ENCODE assay signal across 36 cellular contexts in the genomic region with DNA sequence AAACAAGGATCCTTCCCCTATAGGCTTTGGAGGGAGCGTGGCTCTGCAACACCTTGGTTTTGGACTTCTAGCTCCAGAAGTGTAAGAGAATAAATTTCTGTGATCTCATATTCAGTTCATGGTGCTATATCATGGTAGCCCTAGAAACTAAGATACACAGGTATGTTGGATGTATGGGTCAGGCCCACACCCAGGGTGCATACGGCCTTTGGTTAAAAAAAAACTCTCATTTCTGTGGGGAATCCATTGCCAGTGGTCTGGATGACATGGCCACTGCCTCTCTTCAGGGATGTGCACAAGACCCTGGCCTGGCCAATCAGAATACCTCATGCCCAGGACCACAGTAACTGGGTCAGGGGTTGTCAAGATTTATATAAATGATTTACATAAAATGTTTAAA. TPM values are rescaled to one million over a fixed set of nuclear protein-coding genes. Genes with fewer than 3 reads are reported as not detected.
"Had no signal": no experiment of that assay in that cellular context is flagged by ENCODE, and none has a peak within 500 bp of the region (broad histone marks: within the 10 kb centered on the region; RNA-seq: fewer than 3 reads in every experiment).

No MANE protein-coding gene starts in this region.

- H3K36me3 ChIP-seq: MG63 had no signal

- H3K27me3 ChIP-seq: MG63 had no signal

- DNase-seq: Karpas-422, Kasumi-1, MG63, MM.1S, MV-4-11, NCI-H1048, NCI-H1092, NCI-H1092 treated with DMSO at 0.1 percent for 48 hours, NCI-H1105, NCI-H1105 treated with DMSO at 0.1 percent for 48 hours, NCI-H1417, NCI-H1417 treated with DMSO at 0.1 percent for 48 hours, NCI-H1436, NCI-H1436 treated with DMSO at 0.1 percent for 48 hours, NCI-H146, NCI-H1694, NCI-H1694 treated with DMSO at 0.1 percent for 48 hours, NCI-H187, NCI-H187 treated with DMSO at 0.1 percent for 48 hours, NCI-H1930, NCI-H2029, NCI-H2029 treated with DMSO at 0.1 percent for 48 hours, NCI-H2081, NCI-H2081 treated with DMSO at 0.1 percent for 48 hours, NCI-H2107, NCI-H2171, NCI-H2171 treated with DMSO at 0.1 percent for 48 hours, NCI-H2227 treated with DMSO at 0.1 percent for 48 hours, NCI-H226, NCI-H345, NCI-H446, NCI-H446 treated with DMSO at 0.1 percent for 48 hours, NCI-H510A had no signal

- H3K4me3 ChIP-seq: MG63 had no signal

- H3K9me3 ChIP-seq: MG63 had no signal

- H3K27ac ChIP-seq: KMS-11 had no signal

RNA-seq across cellular contexts. Expression of gene CD34, which starts 56.8 kb away (rescaled TPM):
- total RNA-seq: MCF 10A, NCI-H460 had no signal
